10 cellular contexts compared by ENCODE assay signal in the genomic region with DNA sequence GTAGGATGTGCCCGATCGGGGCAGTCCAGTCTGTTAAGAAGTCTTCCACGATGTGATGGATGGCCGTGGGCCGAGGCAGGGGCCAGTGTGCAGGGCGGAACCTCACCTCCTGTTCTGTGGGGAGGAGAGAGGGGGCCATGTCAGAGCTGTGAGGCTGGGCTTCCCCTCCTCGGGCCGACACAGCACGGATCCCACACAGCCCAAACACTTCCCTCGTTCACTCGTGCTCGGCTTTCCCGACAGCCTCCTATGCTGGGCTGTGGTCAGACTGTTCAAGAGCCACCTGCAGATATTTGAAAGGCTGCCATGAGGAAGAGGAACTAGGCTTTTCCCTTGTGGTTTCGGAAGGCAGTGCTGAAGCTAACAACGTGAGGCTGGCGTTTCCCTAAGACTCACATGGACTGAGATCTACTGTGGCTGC. TPM values are rescaled to one million over a fixed set of nuclear protein-coding genes. Genes with fewer than 3 reads are reported as not detected.
A peak's percentile ranks its signal among the peaks of the same experiment; 100 is the strongest.
DNase-seq lines count a peak whose midpoint lies in the region; ATAC-seq and TF ChIP-seq lines count a peak whose summit lies in the region.
"Had no signal": no experiment of that assay in that cellular context is flagged by ENCODE, and none has a peak within 500 bp of the region (broad histone marks: within the 10 kb centered on the region; RNA-seq: fewer than 3 reads in every experiment).

No MANE protein-coding gene starts in this region.

- TF ChIP-seq POLR2A in testis (IDR thresholded peaks at IDR 0.05), result no peak

- H3K27me3 ChIP-seq in testis, result no peaks in the 10 kb centered on the region

- no peaks in the 10 kb centered on the region for H3K9me3 Mint-ChIP-seq in IgD-negative memory B cell
- no peaks in the 10 kb centered on the region for H3K9me3 Mint-ChIP-seq in central memory CD8-positive, alpha-beta T cell

- peaks cover 13 to 15% (median 13%) of the 10 kb centered on the region in 3 donors for H3K4me1 Mint-ChIP-seq in IgD-negative memory B cell
- no peaks in the 10 kb centered on the region for H3K4me1 Mint-ChIP-seq in central memory CD8-positive, alpha-beta T cell
- H3K4me1 Mint-ChIP-seq: activated CD8-positive, alpha-beta memory T cell treated with anti-CD3 and anti-CD28 coated beads, Interleukin-2, amount 10 ng/mL, durations not matched to agents 7 days and 5 days had no signal

- H3K4me3 Mint-ChIP-seq in IgD-negative memory B cell, result peak overlapping the region; percentile 26 to 76 (median 58)
- H3K4me3 Mint-ChIP-seq in central memory CD8-positive, alpha-beta T cell, result no peak overlapping the region
- H3K4me3 Mint-ChIP-seq: activated CD8-positive, alpha-beta memory T cell treated with anti-CD3 and anti-CD28 coated beads, Interleukin-2, amount 10 ng/mL, durations not matched to agents 7 days and 5 days had no signal

- no peak overlapping the region for H3K27ac ChIP-seq in testis

- peak overlapping the region; percentile 12 to 86 (median 85) for H3K27ac Mint-ChIP-seq in IgD-negative memory B cell
- no peak overlapping the region for H3K27ac Mint-ChIP-seq in central memory CD8-positive, alpha-beta T cell (ENCODE audit: low read depth)
- H3K27ac Mint-ChIP-seq: activated CD8-positive, alpha-beta memory T cell treated with anti-CD3 and anti-CD28 coated beads, Interleukin-2, amount 10 ng/mL, durations not matched to agents 7 days and 5 days had no signal

- DNase-seq in NCI-H2196 (lab: John Stamatoyannopoulos, UW; ENCODE audit: unreplicated experiment) (peak; percentile 12), NCI-H2196 treated with DMSO at 0.1 percent for 48 hours (lab: John Stamatoyannopoulos, UW; ENCODE audit: unreplicated experiment) (no peak), testis (peak; percentile 28), HPDE6-E6E7 (ENCODE audit: extremely low spot score) (no peak), DMS79 (lab: John Stamatoyannopoulos, UW) (no peak), NCI-H526 (lab: John Stamatoyannopoulos, UW) (no peak)
- DNase-seq in central memory CD8-positive, alpha-beta T cell (ENCODE audit: low spot score in 2 of 2), result no peak
- DNase-seq: 8988T; activated CD8-positive, alpha-beta memory T cell treated with anti-CD3 and anti-CD28 coated beads, Interleukin-2, amount 10 ng/mL, durations not matched to agents 7 days and 5 days had no signal

- no peak for TF ChIP-seq CTCF in testis (IDR thresholded peaks at IDR 0.05)

- H3K4me1 ChIP-seq in testis, result no peaks in the 10 kb centered on the region

- no peak overlapping the region for H3K4me3 ChIP-seq in testis

- H3K36me3 ChIP-seq in testis (ENCODE audit: low read depth, missing control alignments), result no peaks in the 10 kb centered on the region

- peak; percentile 58 for ATAC-seq in central memory CD8-positive, alpha-beta T cell (replicated peaks; ENCODE audit: extremely low read depth, poor library complexity, severe bottlenecking)
- ATAC-seq: activated CD8-positive, alpha-beta memory T cell treated with anti-CD3 and anti-CD28 coated beads, Interleukin-2, amount 10 ng/mL, durations not matched to agents 7 days and 5 days had no signal

- WGBS in testis, 2 donors, result 71 to 80% methylated on average over 13 to 16 of the region's 16 CpGs

- H3K27me3 Mint-ChIP-seq in IgD-negative memory B cell, result no peaks in the 10 kb centered on the region
- no peaks in the 10 kb centered on the region for H3K27me3 Mint-ChIP-seq in central memory CD8-positive, alpha-beta T cell
- H3K27me3 Mint-ChIP-seq: activated CD8-positive, alpha-beta memory T cell treated with anti-CD3 and anti-CD28 coated beads, Interleukin-2, amount 10 ng/mL, durations not matched to agents 7 days and 5 days had no signal

- intact Hi-C loops in testis (cut with DNase I; ENCODE audit: low total_unique reads), result no loop called here

- no peaks in the 10 kb centered on the region for H3K36me3 Mint-ChIP-seq in IgD-negative memory B cell
- no peaks in the 10 kb centered on the region for H3K36me3 Mint-ChIP-seq in central memory CD8-positive, alpha-beta T cell (ENCODE audit: insufficient read depth)

- no peaks in the 10 kb centered on the region for H3K9me3 ChIP-seq in testis

RNA-seq across cellular contexts. Expression of gene TXN2, which starts 12.3 kb away (rescaled TPM):
- polyA plus RNA-seq in IgD-negative memory B cell (116 TPM), testis (ENCODE audit: insufficient read depth, low read depth, low replicate concordance) (95.6 TPM)
- total RNA-seq in testis, result 100 to 1,000 TPM in 1 of 2 donors, 10 to 100 TPM in 1; 92.4 to 141 TPM

RNA-seq across cellular contexts. Expression of gene FOXRED2, which starts 13.1 kb away (rescaled TPM):
- polyA plus RNA-seq in IgD-negative memory B cell (0.35 TPM), testis (ENCODE audit: insufficient read depth, low read depth, low replicate concordance) (17.7 TPM)
- 10 to 100 TPM; 23.8 to 34.6 TPM for total RNA-seq in testis

RNA-seq across cellular contexts. Expression of gene EIF3D, which starts 35.3 kb away (rescaled TPM):
- 180 TPM for polyA plus RNA-seq in IgD-negative memory B cell
- total RNA-seq in testis, result 100 to 1,000 TPM; 150 to 163 TPM
- polyA plus RNA-seq in testis (ENCODE audit: insufficient read depth, low read depth, low replicate concordance), result 176 TPM

Comparison
In these comparisons a context has a peak if more than half of its experiments do, and no peak if none do; other contexts are left out.
1. DNase-seq: peak in NCI-H2196 (single experiment) and testis (single experiment); none in NCI-H2196 treated with DMSO at 0.1 percent for 48 hours (single experiment), central memory CD8-positive, alpha-beta T cell (0 of 2), HPDE6-E6E7 (single experiment), DMS79 (single experiment) and NCI-H526 (0 of 2).
2. RNA of gene FOXRED2, which starts 13.1 kb away (polyA plus RNA-seq): 17.7 TPM in testis (single experiment); 0.35 TPM in IgD-negative memory B cell (single experiment); every median in the first group is over 10 times any median in the second.